ENCODE assay signal across 10 cellular contexts in genomic region chr2:55420901-55421300, GRCh38. TPM values are rescaled to one million over a fixed set of nuclear protein-coding genes. Genes with fewer than 3 reads are reported as not detected.
DNase-seq lines count a peak whose midpoint lies in the region; ATAC-seq and TF ChIP-seq lines count a peak whose summit lies in the region.
"Had no signal": no experiment of that assay in that cellular context is flagged by ENCODE, and none has a peak within 500 bp of the region (broad histone marks: within the 10 kb centered on the region; RNA-seq: fewer than 3 reads in every experiment).

No MANE protein-coding gene starts in this region.

- peaks cover 3% of the 10 kb centered on the region for H3K36me3 Mint-ChIP-seq in brain

- H3K4me3 ChIP-seq in MG63, result peak overlapping the region; percentile 91
- no peak overlapping the region for H3K4me3 ChIP-seq in parathyroid adenoma (ENCODE audit: low read depth, low read length)
- no peak overlapping the region for H3K4me3 ChIP-seq in HAP-1

- no peak overlapping the region for H3K9ac ChIP-seq in parathyroid adenoma

- in situ Hi-C loops in HAP-1 (cut with MboI; ENCODE audit: low sequenced_read_pairs), result no loop called here

- no peaks in the 10 kb centered on the region for H3K9me3 ChIP-seq in MG63
- no peaks in the 10 kb centered on the region for H3K9me3 ChIP-seq in parathyroid adenoma (ENCODE audit: control insufficient read depth, low read length)
- H3K9me3 ChIP-seq in HAP-1, result no peaks in the 10 kb centered on the region

- no peak overlapping the region for H3K4me2 ChIP-seq in parathyroid adenoma (ENCODE audit: low read length)

- H3K27me3 ChIP-seq in MG63, result no peaks in the 10 kb centered on the region
- H3K27me3 ChIP-seq in parathyroid adenoma (ENCODE audit: control insufficient read depth, insufficient read depth, low read length), result no peaks in the 10 kb centered on the region
- H3K27me3 ChIP-seq in HAP-1 (ENCODE audit: low read depth), result no peaks in the 10 kb centered on the region

- H3K4me1 Mint-ChIP-seq in brain, result peaks cover 49% of the 10 kb centered on the region

- H3K27ac Mint-ChIP-seq in brain, result peak overlapping the region in 2 of 5 experiments; percentile 59 to 83

- no peak for TF ChIP-seq CTCF in brain (conservative IDR thresholded peaks at IDR 0.05)
- no peak for TF ChIP-seq CTCF in parathyroid adenoma (IDR thresholded peaks at IDR 0.05)

- no peak for ATAC-seq in GM21381 (IDR thresholded peaks at IDR 0.05; ENCODE audit: unreplicated experiment)

- H3K27ac ChIP-seq in parathyroid adenoma, result no peak overlapping the region

- H3K4me1 ChIP-seq in parathyroid adenoma, result no peaks in the 10 kb centered on the region
- H3K4me1 ChIP-seq in HAP-1, result peaks cover 19% of the 10 kb centered on the region

- H3K4me3 Mint-ChIP-seq in brain, result peak overlapping the region; percentile 42 to 99 (median 66)

- no peaks in the 10 kb centered on the region for H3K9me3 Mint-ChIP-seq in brain

- peaks cover 25% of the 10 kb centered on the region for H3K27me3 Mint-ChIP-seq in brain

- DNase-seq in NCI-H1417 (lab: John Stamatoyannopoulos, UW) (peak in 2 of 3 experiments; percentile 29 to 74), NCI-H1417 treated with DMSO at 0.1 percent for 48 hours (lab: John Stamatoyannopoulos, UW) (no peak), MG63 (no peak), HAP-1 (ENCODE audit: low spot score in 2 of 2) (no peak)
- no peak for DNase-seq in stimulated activated CD4-positive, alpha-beta T cell treated with anti-CD3 and anti-CD28 coated beads, Interleukin-15, amount 100 ng/mL, for 24 hours
- DNase-seq: 8988T, nucleus accumbens had no signal

- peak overlapping the region; percentile 100 for H2AFZ ChIP-seq in parathyroid adenoma

- H3K36me3 ChIP-seq in MG63 (no peaks in the 10 kb centered on the region), parathyroid adenoma (ENCODE audit: control insufficient read depth, insufficient read depth, low read length) (no peaks in the 10 kb centered on the region), HAP-1 (replicated peaks) (no peaks in the 10 kb centered on the region)

- peaks cover 4% of the 10 kb centered on the region for H3K79me2 ChIP-seq in parathyroid adenoma

RNA-seq across cellular contexts. Expression of gene CCDC88A, which starts 1.2 kb away (rescaled TPM):
- total RNA-seq in MG63 (2014; rRNA removed; shearing (Covaris generic); ENCODE audit: low replicate concordance), result 11.8 and 28.3 TPM in 2 replicates
- polyA plus RNA-seq in brain (ENCODE audit: insufficient read depth, low read depth, low replicate concordance), result 10.3 TPM

Comparison
In these comparisons a context has a peak if more than half of its experiments do, and no peak if none do; other contexts are left out.
1. DNase-seq: peak in NCI-H1417 (2 of 3); none in NCI-H1417 treated with DMSO at 0.1 percent for 48 hours (single experiment), MG63 (single experiment), stimulated activated CD4-positive, alpha-beta T cell treated with anti-CD3 and anti-CD28 coated beads, Interleukin-15, amount 100 ng/mL, for 24 hours (single experiment) and HAP-1 (0 of 2).